16 cellular contexts compared by ENCODE assay signal in genomic region chr2:152242787-152243472, GRCh38.
DNase-seq lines count a peak whose midpoint lies in the region; ATAC-seq and TF ChIP-seq lines count a peak whose summit lies in the region.
"Had no signal": no experiment of that assay in that cellular context is flagged by ENCODE, and none has a peak within 500 bp of the region (broad histone marks: within the 10 kb centered on the region; RNA-seq: fewer than 3 reads in every experiment).

No MANE protein-coding gene starts in this region.

- no peak overlapping the region for H3K27ac Mint-ChIP-seq in Caco-2 (ENCODE audit: unreplicated experiment)
- H3K27ac Mint-ChIP-seq in neural progenitor cell, result no peak overlapping the region
- H3K27ac Mint-ChIP-seq: CD4-positive, alpha-beta memory T cell had no signal

- H3K9me3 Mint-ChIP-seq in Caco-2 (ENCODE audit: unreplicated experiment), result peaks cover 13% of the 10 kb centered on the region
- peaks cover 10% of the 10 kb centered on the region for H3K9me3 Mint-ChIP-seq in neural progenitor cell

- H3K27me3 Mint-ChIP-seq in Caco-2 (ENCODE audit: insufficient read depth, unreplicated experiment) (no peaks in the 10 kb centered on the region), neural progenitor cell (ENCODE audit: insufficient read depth, low read depth) (peaks cover 4% of the 10 kb centered on the region)

- H3K4me3 Mint-ChIP-seq in Caco-2 (ENCODE audit: unreplicated experiment) (no peak overlapping the region), neural progenitor cell (no peak overlapping the region)
- H3K4me3 Mint-ChIP-seq: CD4-positive, alpha-beta memory T cell had no signal

- 0 out of 2 replicates have a peak, but pooled peaks cover 7% of the 10 kb centered on the region for H3K9me3 ChIP-seq in Caco-2
- no peaks in the 10 kb centered on the region for H3K9me3 ChIP-seq in neural progenitor cell (ENCODE audit: low read depth)

- H3K27ac ChIP-seq in neural progenitor cell, result peak overlapping the region; percentile 80

- TF ChIP-seq CTCF in Caco-2 (IDR thresholded peaks at IDR 0.05; ENCODE audit: insufficient read depth in 1 of 2, low read depth in 1 of 2, low read length in 1 of 2, severe bottlenecking in 1 of 2, unreplicated experiment in 1 of 2) (no peak), neural progenitor cell (IDR thresholded peaks at IDR 0.05) (no peak)

- DNase-seq in Caco-2 (peak; percentile 76 to 83), NCI-H82 (lab: John Stamatoyannopoulos, UW) (peak; percentile 63), iPS-NIHi11 (ENCODE audit: low spot score) (peak; percentile 16), neural progenitor cell (ENCODE audit: low spot score) (no peak), NCI-H1930 (lab: John Stamatoyannopoulos, UW) (no peak), DMS53 treated with DMSO at 0.1 percent for 48 hours (lab: John Stamatoyannopoulos, UW; ENCODE audit: unreplicated experiment) (no peak)
- DNase-seq: AML-193; CD4-positive, alpha-beta memory T cell; DMS153; HCEC 1CT; NCI-H1436 treated with DMSO at 0.1 percent for 48 hours; NCI-H2107; NCI-H226; PC-3 had no signal

- no peak overlapping the region for H3K9ac ChIP-seq in neural progenitor cell

- no peaks in the 10 kb centered on the region for H4K20me1 ChIP-seq in neural progenitor cell (ENCODE audit: low read depth)

- CTCF ChIA-PET in Caco-2 (lab: Charles Lee), result no interaction called here

- H3F3A ChIP-seq in neural progenitor cell (ENCODE audit: low read depth), result peaks cover 21% of the 10 kb centered on the region

- H3K4me1 ChIP-seq in Caco-2, result peaks cover 19% of the 10 kb centered on the region
- H3K4me1 ChIP-seq in neural progenitor cell, result peaks cover 16% of the 10 kb centered on the region

- H3K36me3 Mint-ChIP-seq in Caco-2 (ENCODE audit: insufficient read depth, unreplicated experiment), result no peaks in the 10 kb centered on the region
- no peaks in the 10 kb centered on the region for H3K36me3 Mint-ChIP-seq in neural progenitor cell
- H3K36me3 Mint-ChIP-seq: CD4-positive, alpha-beta memory T cell had no signal

- intact Hi-C loops in Caco-2 (cut with micrococcal nuclease; ENCODE audit: unreplicated experiment), result loop anchor here (2.0 to 5.0 kb wide), 2 partner anchors 14 to 51 kb away; no protein-coding TSS in a partner anchor

- ATAC-seq in HG03175 (IDR thresholded peaks at IDR 0.05; ENCODE audit: unreplicated experiment) (no peak), GM19452 (IDR thresholded peaks at IDR 0.05; ENCODE audit: unreplicated experiment) (no peak)
- ATAC-seq: PC-3 had no signal

- POLR2A ChIA-PET in Caco-2 (lab: Charles Lee), result no interaction called here

- BruUV-seq in Caco-2 (replicated peaks; lab: Mats Ljungman, UMichigan), result no TSS peak

- no peaks in the 10 kb centered on the region for H3K27me3 ChIP-seq in Caco-2 (replicated peaks; ENCODE audit: control insufficient read depth, insufficient read depth, low read length)
- no peaks in the 10 kb centered on the region for H3K27me3 ChIP-seq in neural progenitor cell

- no peak overlapping the region for H3K4me3 ChIP-seq in Caco-2 (ENCODE audit: low read depth, low read length)
- no peak overlapping the region for H3K4me3 ChIP-seq in neural progenitor cell

- H3K79me2 ChIP-seq in neural progenitor cell (ENCODE audit: low read depth), result no peaks in the 10 kb centered on the region

- H3K36me3 ChIP-seq in Caco-2 (ENCODE audit: control insufficient read depth, insufficient read depth, low read length), result no peaks in the 10 kb centered on the region
- no peaks in the 10 kb centered on the region for H3K36me3 ChIP-seq in neural progenitor cell

- no peak overlapping the region for H2AFZ ChIP-seq in neural progenitor cell (replicated peaks)

- peak overlapping the region; percentile 34 for H3K4me2 ChIP-seq in neural progenitor cell

- peaks cover 8% of the 10 kb centered on the region for H3K4me1 Mint-ChIP-seq in Caco-2 (ENCODE audit: low read depth, unreplicated experiment)
- peaks cover 17% of the 10 kb centered on the region for H3K4me1 Mint-ChIP-seq in neural progenitor cell

Comparison
In these comparisons a context has a peak if more than half of its experiments do, and no peak if none do; other contexts are left out.
1. DNase-seq: peak in Caco-2 (2 of 2), NCI-H82 (single experiment) and iPS-NIHi11 (single experiment); none in neural progenitor cell (single experiment), NCI-H1930 (0 of 2) and DMS53 treated with DMSO at 0.1 percent for 48 hours (single experiment).